11 cellular contexts compared by ENCODE assay signal in genomic region chr9:125649826-125650225, GRCh38. TPM values are rescaled to one million over a fixed set of nuclear protein-coding genes. Genes with fewer than 3 reads are reported as not detected.
DNase-seq lines count a peak whose midpoint lies in the region; ATAC-seq, FAIRE-seq and TF ChIP-seq lines count a peak whose summit lies in the region.
"Had no signal": no experiment of that assay in that cellular context is flagged by ENCODE, and none has a peak within 500 bp of the region (broad histone marks: within the 10 kb centered on the region; RNA-seq: fewer than 3 reads in every experiment).

No MANE protein-coding gene starts in this region.

- H3K36me3 ChIP-seq in CD4-positive, alpha-beta memory T cell (ENCODE audit: insufficient read depth, low read length): no peaks in the 10 kb centered on the region
- peaks cover 2 to 3% of the 10 kb centered on the region in 2 experiments; a peak in 3 of 4 replicates for H3K36me3 ChIP-seq in GM12878 (ENCODE audit: control insufficient read depth in 2 of 2, insufficient read depth in 2 of 2, low read length in 1 of 2)
- H3K36me3 ChIP-seq in right atrium auricular region: no peaks in the 10 kb centered on the region

- 33% methylated on average over 4 of the region's 4 CpGs for WGBS in GM12878 (ENCODE audit: insufficient coverage, insufficient replicate concordance, low lambda C conversion rate, missing lambda C conversion rate)

- H4K20me1 ChIP-seq in GM12878 (ENCODE audit: control insufficient read depth, insufficient read depth): no peaks in the 10 kb centered on the region

- SMC1A ChIA-PET in GM12878 (lab: Charles Lee; ENCODE audit: uncharacterized antibody, unreplicated experiment): interaction anchor here (0.7 to 10.6 kb wide), 14 partner anchors 9 to 268 kb away, joined by 3 to 251 read pairs (median 8); partner anchors contain the start of gene MAPKAP1

- RAD21 ChIA-PET in GM12878 (lab: Charles Lee; ENCODE audit: unreplicated experiment): interaction anchor here (0.6 to 10.9 kb wide), 21 partner anchors 8 to 259 kb away, joined by 3 to 237 read pairs (median 5); partner anchors contain the start of gene MAPKAP1

- TSS peak; percentile 87 for BruUV-seq in GM12878 (replicated peaks; lab: Mats Ljungman, UMichigan)

- no peaks in the 10 kb centered on the region for H3K27me3 ChIP-seq in CD4-positive, alpha-beta memory T cell (ENCODE audit: insufficient read depth, low read length)
- H3K27me3 ChIP-seq in GM12878 (replicated peaks in 1 of 2; ENCODE audit: control insufficient read depth in 2 of 2, insufficient read depth in 2 of 2, low read length in 1 of 2) (no peaks in the 10 kb centered on the region), right atrium auricular region (no peaks in the 10 kb centered on the region)

- H2AFZ ChIP-seq in GM12878 (ENCODE audit: control insufficient read depth, low read depth, low read length): no peak overlapping the region

- TF ChIP-seq CTCF in GM12878 (IDR thresholded peaks at IDR 0.05 in 2 of 3, conservative IDR thresholded peaks at IDR 0.05 in 1 of 3; ENCODE audit: control insufficient read depth in 2 of 3, extremely low read depth in 1 of 3, insufficient read depth in 1 of 3, low read depth in 3 of 3, low read length in 3 of 3) (no peak), right atrium auricular region (IDR thresholded peaks at IDR 0.05) (no peak)

- H3K27ac ChIP-seq in CD4-positive, alpha-beta memory T cell (ENCODE audit: low read depth, low read length): no peak overlapping the region
- peak overlapping the region; percentile 95 for H3K27ac ChIP-seq in GM12878 (ENCODE audit: control insufficient read depth, insufficient read depth)
- H3K27ac ChIP-seq in right atrium auricular region: peak overlapping the region in 1 of 2 donors; percentile 35

- TF ChIP-seq RAD21 in GM12878 (IDR thresholded peaks at IDR 0.05; ENCODE audit: insufficient read depth, low read depth, low read length): no peak

- TF ChIP-seq POLR2A in GM12878 (IDR thresholded peaks at IDR 0.05; ENCODE audit: low read depth, low read length): no peak

- peak overlapping the region; percentile 54 for H3K9ac ChIP-seq in GM12878 (ENCODE audit: control insufficient read depth, insufficient read depth, low read length)

- no peaks in the 10 kb centered on the region for H3K27me3 Mint-ChIP-seq in CD4-positive, alpha-beta memory T cell
- no peaks in the 10 kb centered on the region for H3K27me3 Mint-ChIP-seq in naive B cell

- peak overlapping the region; percentile 1 to 49 (median 36) for H3K27ac Mint-ChIP-seq in CD4-positive, alpha-beta memory T cell
- peak overlapping the region; percentile 94 to 97 (median 94) for H3K27ac Mint-ChIP-seq in naive B cell

- CTCF ChIA-PET in CD4-positive, alpha-beta memory T cell (lab: Charles Lee; ENCODE audit: partially characterized antibody): no interaction called here
- CTCF ChIA-PET in GM12878 (lab: Yijun Ruan, JAX): interaction anchor here (1.0 to 2.6 kb wide), 9 partner anchors 12 to 109 kb away, joined by 3 to 11 read pairs (median 5); no protein-coding TSS in a partner anchor

- peaks cover 47 to 63% (median 55%) of the 10 kb centered on the region in 4 donors for H3K4me1 Mint-ChIP-seq in CD4-positive, alpha-beta memory T cell
- H3K4me1 Mint-ChIP-seq in naive B cell: peaks cover 50 to 84% (median 70%) of the 10 kb centered on the region in 3 donors

- in situ Hi-C loops in GM12878 (cut with MboI): loop anchor here (5.0 to 25.0 kb wide), 2 partner anchors 102 to 1438 kb away; no protein-coding TSS in a partner anchor

- peak overlapping the region; percentile 76 for H3K4me2 ChIP-seq in GM12878 (ENCODE audit: control insufficient read depth, insufficient read depth)

- H3K9me3 Mint-ChIP-seq in CD4-positive, alpha-beta memory T cell: no peaks in the 10 kb centered on the region
- H3K9me3 Mint-ChIP-seq in naive B cell: no peaks in the 10 kb centered on the region

- POLR2A ChIA-PET in CD4-positive, alpha-beta memory T cell (lab: Charles Lee; ENCODE audit: partially characterized antibody): no interaction called here
- POLR2A ChIA-PET in GM12878 (lab: Charles Lee): interaction anchor here (0.5 to 9.7 kb wide), 13 partner anchors 9 to 579 kb away, joined by 3 to 105 read pairs (median 5); partner anchors contain the start of genes HSPA5 and MAPKAP1

- DNase-seq in CD4-positive, alpha-beta memory T cell: no peak
- DNase-seq in HT1080 (ENCODE audit: low read depth): peak; percentile 52
- DNase-seq in GM12878 (ENCODE audit: low read depth, low spot score): no peak
- no peak for DNase-seq in naive B cell
- DNase-seq in right atrium auricular region (ENCODE audit: low spot score): no peak
- no peak for DNase-seq in ureter (ENCODE audit: low spot score)
- DNase-seq in NCI-H1694 treated with DMSO at 0.1 percent for 48 hours (lab: John Stamatoyannopoulos, UW): no peak
- DNase-seq in left cardiac atrium: no peak
- DNase-seq: activated CD4-positive, alpha-beta T cell treated with anti-CD3 and anti-CD28 coated beads for 1 hour; DMS79 treated with DMSO at 0.1 percent for 48 hours; left ventricle myocardium superior had no signal

- no peak for ATAC-seq in GM12878
- no peak for ATAC-seq in naive B cell (ENCODE audit: low read depth in 2 of 2)
- no peak for ATAC-seq in left cardiac atrium

- peaks cover 68% of the 10 kb centered on the region for H3K79me2 ChIP-seq in GM12878 (ENCODE audit: control insufficient read depth, insufficient read depth, low read length)

- peaks cover 9 to 20% of the 10 kb centered on the region in 2 donors for H3K36me3 Mint-ChIP-seq in CD4-positive, alpha-beta memory T cell
- H3K36me3 Mint-ChIP-seq in naive B cell: peaks cover 0 to 7% of the 10 kb centered on the region in 2 donors

- no peak for TF ChIP-seq EP300 in GM12878 (IDR thresholded peaks at IDR 0.05; ENCODE audit: borderline replicate concordance in 1 of 2, control insufficient read depth in 1 of 2, low read depth in 2 of 2, low read length in 2 of 2)

- H3K4me1 ChIP-seq in CD4-positive, alpha-beta memory T cell (ENCODE audit: insufficient read depth, low read length): peaks cover 46% of the 10 kb centered on the region
- peaks cover 63% of the 10 kb centered on the region for H3K4me1 ChIP-seq in GM12878 (ENCODE audit: control insufficient read depth, insufficient read depth, low read length)
- H3K4me1 ChIP-seq in right atrium auricular region: peaks cover 0 to 21% of the 10 kb centered on the region in 2 donors

- no peak overlapping the region for H3K4me3 ChIP-seq in CD4-positive, alpha-beta memory T cell (ENCODE audit: low read length in 2 of 2)
- peak overlapping the region; percentile 23; the same call in 1 of the 2 replicates for H3K4me3 ChIP-seq in GM12878
- no peak overlapping the region for H3K4me3 ChIP-seq in right atrium auricular region

- peak overlapping the region in 2 of 8 donors; percentile 4 to 22 for H3K4me3 Mint-ChIP-seq in CD4-positive, alpha-beta memory T cell
- H3K4me3 Mint-ChIP-seq in naive B cell: peak overlapping the region; percentile 74 to 89 (median 84)

- intact Hi-C loops in CD4-positive, alpha-beta memory T cell (cut with micrococcal nuclease): no loop called here
- intact Hi-C loops in GM12878 (cut with micrococcal nuclease; ENCODE audit: unreplicated experiment): loop anchor here (1.0 to 5.0 kb wide), 3 partner anchors 18 to 102 kb away; no protein-coding TSS in a partner anchor
- intact Hi-C loops in left cardiac atrium (cut with DNase I): no loop called here

- FAIRE-seq in GM12878 (lab: Jason Lieb, UNC): no peak

- H3K9me3 ChIP-seq in CD4-positive, alpha-beta memory T cell (ENCODE audit: control insufficient read depth in 1 of 2, low read length in 2 of 2): no peaks in the 10 kb centered on the region
- H3K9me3 ChIP-seq in GM12878 (replicated peaks; ENCODE audit: control insufficient read depth, insufficient read depth, low read length) (no peaks in the 10 kb centered on the region), right atrium auricular region (no peaks in the 10 kb centered on the region)

TF ChIP-seq in GM12878, 131 proteins besides CTCF, POLR2A, EP300 and RAD21 (continues in another document):
- no peak for TF ChIP-seq MYB (IDR thresholded peaks at IDR 0.05; ENCODE audit: borderline replicate concordance, low read depth, low read length)
- TF ChIP-seq ZNF622 (IDR thresholded peaks at IDR 0.05): no peak
- no peak for TF ChIP-seq KAT2A (conservative IDR thresholded peaks at IDR 0.05; ENCODE audit: control insufficient read depth, low read depth, low read length)
- TF ChIP-seq WRNIP1 (IDR thresholded peaks at IDR 0.05; ENCODE audit: borderline replicate concordance, low read depth, low read length): 0 out of 2 replicates have a peak, but pooled peaks have one; percentile 12
- TF ChIP-seq DPF2 (IDR thresholded peaks at IDR 0.05): no peak

RNA-seq across cellular contexts. Expression of gene MAPKAP1, which starts 57.2 kb away (rescaled TPM):
- 10 to 100 TPM; 51.6 to 55.6 TPM for total RNA-seq in CD4-positive, alpha-beta memory T cell
- polyA plus RNA-seq in CD4-positive, alpha-beta memory T cell: 10 to 100 TPM; 56.1 to 59.1 TPM
- 194 and 203 TPM in 2 replicates for total RNA-seq in HT1080 (2014; rRNA removed; shearing (Covaris generic))
- polyA plus RNA-seq in HT1080 (2015; cell fraction: cytosol; rRNA removed): 161 and 165 TPM in 2 replicates
- 75.1 and 83.1 TPM in 2 replicates for polyA plus RNA-seq in HT1080 (2015; cell fraction: nucleus; rRNA removed)
- 256 and 276 TPM in 2 replicates for total RNA-seq in GM12878 (2013; cell fraction: nucleolus; rRNA removed)
- 106 and 126 TPM in 2 replicates for total RNA-seq in GM12878 (2014; rRNA removed)
- 78.0 and 83.0 TPM in 2 replicates for total RNA-seq in GM12878 (2014; rRNA removed; fragmentation: Illumina TruSeq; extraction: Trizol)
- total RNA-seq in GM12878 (2021): 98.0 and 107 TPM in 2 replicates
- 45.0 TPM for polyA plus RNA-seq in GM12878 (2011; ENCODE audit: low read depth)
- 159 and 188 TPM in 2 replicates for polyA plus RNA-seq in GM12878 (2011; rRNA removed)
- polyA plus RNA-seq in GM12878 (2011; cell fraction: cytosol; rRNA removed): 130 and 173 TPM in 2 replicates
- polyA plus RNA-seq in GM12878 (2011; cell fraction: nucleus; rRNA removed): 145 and 148 TPM in 2 replicates
- 56.7 and 64.6 TPM in 2 replicates for polyA plus RNA-seq in GM12878 (2012)
- polyA plus RNA-seq in GM12878 (2014; fragmentation: Illumina TruSeq; extraction: Trizol): 111 and 113 TPM in 2 replicates
- polyA plus RNA-seq in GM12878 (2014; fragmentation: Nextera tagmentation; extraction: Ambion mirVana): 10 to 100 TPM in 1 of 2 experiments, 1 to 10 TPM in 1; 5.1 to 11.7 TPM
- polyA plus RNA-seq in GM12878 (2014; rRNA removed): 94.5 and 109 TPM in 2 replicates
- polyA plus RNA-seq in GM12878 (2016; fragmentation: Nextera tagmentation; extraction: Ambion mirVana): 100 to 1,000 TPM; 102 to 111 TPM
- polyA minus RNA-seq in GM12878 (2011; rRNA and poly(A)+ RNA removed): 175 and 230 TPM in 2 replicates
- polyA minus RNA-seq in GM12878 (2011; cell fraction: cytosol; rRNA and poly(A)+ RNA removed): 27.7 and 30.5 TPM in 2 replicates
- polyA minus RNA-seq in GM12878 (2011; cell fraction: nucleus; rRNA and poly(A)+ RNA removed): 143 and 252 TPM in 2 replicates
- polyA plus RNA-seq in naive B cell (ENCODE audit: low read depth in 6 of 6): 10 to 100 TPM; 62.4 to 76.1 (median 67.7) TPM
- 10 to 100 TPM; 62.1 to 78.9 TPM for total RNA-seq in right atrium auricular region
- 80.0 TPM for total RNA-seq in ureter
- total RNA-seq in left cardiac atrium: 10 to 100 TPM; 98.0 to 98.4 TPM
